Comparison of ENCODE assay signal across 18 cellular contexts in genomic region chr19:34208485-34208884, GRCh38. TPM values are rescaled to one million over a fixed set of nuclear protein-coding genes. Genes with fewer than 3 reads are reported as not detected.
DNase-seq lines count a peak whose midpoint lies in the region; ATAC-seq and TF ChIP-seq lines count a peak whose summit lies in the region.
"Had no signal": no experiment of that assay in that cellular context is flagged by ENCODE, and none has a peak within 500 bp of the region (broad histone marks: within the 10 kb centered on the region; RNA-seq: fewer than 3 reads in every experiment).

No MANE protein-coding gene starts in this region.

- peaks cover 4 to 24% (median 10%) of the 10 kb centered on the region in 5 donors for H3K36me3 Mint-ChIP-seq in naive thymus-derived CD4-positive, alpha-beta T cell

- H3K4me3 ChIP-seq in cardiac muscle cell = no peak overlapping the region
- H3K4me3 ChIP-seq in right atrium auricular region = no peak overlapping the region
- H3K4me3 ChIP-seq in HEK293 (ENCODE audit: low read depth, low read length) = no peak overlapping the region
- no peak overlapping the region for H3K4me3 ChIP-seq in naive thymus-derived CD4-positive, alpha-beta T cell (ENCODE audit: low read length)
- H3K4me3 ChIP-seq: GM23248 had no signal

- no peak for TF ChIP-seq CTCF in cardiac muscle cell (IDR thresholded peaks at IDR 0.05; ENCODE audit: low read depth, low read length)
- no peak for TF ChIP-seq CTCF in right atrium auricular region (IDR thresholded peaks at IDR 0.05)
- TF ChIP-seq CTCF in HEK293 (tag by site-specific recombination; IDR thresholded peaks at IDR 0.05) = no peak
- no peak for TF ChIP-seq CTCF in RWPE1 (conservative IDR thresholded peaks at IDR 0.05; ENCODE audit: low read depth)

- H3K36me3 ChIP-seq in cardiac muscle cell (peaks cover 62% of the 10 kb centered on the region), right atrium auricular region (peaks cover 53% of the 10 kb centered on the region), HEK293 (ENCODE audit: control insufficient read depth in 2 of 2, insufficient read depth in 1 of 2, low read length in 2 of 2) (peaks cover 67 to 96% of the 10 kb centered on the region in 2 experiments)
- peaks cover 0 to 34% (median 5%) of the 10 kb centered on the region in 3 experiments for H3K36me3 ChIP-seq in naive thymus-derived CD4-positive, alpha-beta T cell (ENCODE audit: control insufficient read depth in 2 of 3, insufficient read depth in 3 of 3, low read length in 3 of 3)

- H3K27ac ChIP-seq in cardiac muscle cell (peak overlapping the region; percentile 14), right atrium auricular region (no peak overlapping the region), HEK293 (ENCODE audit: extremely low read depth, low read depth, low read length) (no peak overlapping the region), RWPE1 (no peak overlapping the region)
- H3K27ac ChIP-seq in naive thymus-derived CD4-positive, alpha-beta T cell (ENCODE audit: low read depth, low read length) = no peak overlapping the region
- H3K27ac ChIP-seq: 22Rv1, GM23248 had no signal

- no peak for DNase-seq in cardiac muscle cell (ENCODE audit: low read depth in 1 of 2, low spot score in 1 of 2)
- no peak for DNase-seq in right atrium auricular region (ENCODE audit: low spot score)
- DNase-seq in naive thymus-derived CD4-positive, alpha-beta T cell = no peak
- no peak for DNase-seq in superior temporal gyrus (ENCODE audit: extremely low spot score)
- DNase-seq in NCI-H524 (lab: John Stamatoyannopoulos, UW) = no peak
- no peak for DNase-seq in RWPE1 (ENCODE audit: low spot score)
- DNase-seq: ACHN; AML-193; C1 segment of cervical spinal cord; Caco-2; CD8-positive, alpha-beta T cell; DMS153; DND-41; GM23248; H7; HCEC 1CT had no signal

- POLR2A ChIA-PET in HEK293 (lab: Yijun Ruan, JAX) (interaction anchor here (0.5 kb wide), 1 partner anchor 16 kb away, joined by 3 read pairs; no protein-coding TSS in a partner anchor), RWPE1 (lab: Yijun Ruan, JAX; ENCODE audit: low non-redundant PET) (no interaction called here)
- POLR2A ChIA-PET in naive thymus-derived CD4-positive, alpha-beta T cell (lab: Charles Lee) = interaction anchor here (1.5 kb wide), 1 partner anchor 9 kb away, joined by 4 read pairs; no protein-coding TSS in a partner anchor

- H3K9me3 ChIP-seq in cardiac muscle cell (ENCODE audit: low read depth) (no peaks in the 10 kb centered on the region), right atrium auricular region (no peaks in the 10 kb centered on the region), HEK293 (ENCODE audit: control insufficient read depth, insufficient read depth, low read depth, low read length) (no peaks in the 10 kb centered on the region)
- no peaks in the 10 kb centered on the region for H3K9me3 ChIP-seq in naive thymus-derived CD4-positive, alpha-beta T cell (ENCODE audit: control insufficient read depth in 2 of 3, low read length in 3 of 3)
- H3K9me3 ChIP-seq: Caco-2 had no signal

- H3K4me1 ChIP-seq in cardiac muscle cell (ENCODE audit: low read depth) (no peaks in the 10 kb centered on the region), right atrium auricular region (no peaks in the 10 kb centered on the region), HEK293 (ENCODE audit: control insufficient read depth, insufficient read depth, low read length) (peaks cover 7% of the 10 kb centered on the region)
- H3K4me1 ChIP-seq in naive thymus-derived CD4-positive, alpha-beta T cell (ENCODE audit: control insufficient read depth in 2 of 2, insufficient read depth in 2 of 2, low read length in 2 of 2) = no peaks in the 10 kb centered on the region

- H3K27me3 Mint-ChIP-seq in naive thymus-derived CD4-positive, alpha-beta T cell = no peaks in the 10 kb centered on the region

- H3K4me3 Mint-ChIP-seq in naive thymus-derived CD4-positive, alpha-beta T cell = no peak overlapping the region
- H3K4me3 Mint-ChIP-seq: CD8-positive, alpha-beta T cell had no signal

- no peaks in the 10 kb centered on the region for H3K9me3 Mint-ChIP-seq in naive thymus-derived CD4-positive, alpha-beta T cell
- H3K9me3 Mint-ChIP-seq: CD8-positive, alpha-beta T cell had no signal

- no peak for ATAC-seq in naive thymus-derived CD4-positive, alpha-beta T cell
- ATAC-seq: CD8-positive, alpha-beta T cell had no signal

- intact Hi-C loops in naive thymus-derived CD4-positive, alpha-beta T cell (cut with micrococcal nuclease) = no loop called here

- H3K4me1 Mint-ChIP-seq in naive thymus-derived CD4-positive, alpha-beta T cell = peaks cover 0 to 40% (median 23%) of the 10 kb centered on the region in 7 donors

- H3K27me3 ChIP-seq in cardiac muscle cell (no peaks in the 10 kb centered on the region), right atrium auricular region (no peaks in the 10 kb centered on the region)
- H3K27me3 ChIP-seq in naive thymus-derived CD4-positive, alpha-beta T cell (ENCODE audit: control insufficient read depth in 2 of 2, insufficient read depth in 2 of 2, low read length in 2 of 2) = no peaks in the 10 kb centered on the region

- peak overlapping the region in 5 of 9 donors; percentile 32 to 71 (median 51) for H3K27ac Mint-ChIP-seq in naive thymus-derived CD4-positive, alpha-beta T cell
- H3K27ac Mint-ChIP-seq: CD8-positive, alpha-beta T cell had no signal

- CTCF ChIA-PET in HEK293 (lab: Yijun Ruan, JAX) (interaction anchor here (0.7 to 2.3 kb wide), 6 partner anchors 11 to 431 kb away, joined by 3 to 15 read pairs (median 6); no protein-coding TSS in a partner anchor), RWPE1 (lab: Yijun Ruan, JAX) (interaction anchor here (0.6 kb wide), 1 partner anchor 12 kb away, joined by 3 read pairs; no protein-coding TSS in a partner anchor)
- CTCF ChIA-PET in naive thymus-derived CD4-positive, alpha-beta T cell (lab: Charles Lee) = no interaction called here

TF ChIP-seq in HEK293, 187 proteins besides CTCF, POLR2A, EP300 and RAD21:
- TF ChIP-seq ZNF677 (tag by site-specific recombination; IDR thresholded peaks at IDR 0.05) (no peak), SCRT1 (tag by site-specific recombination; IDR thresholded peaks at IDR 0.05; ENCODE audit: borderline replicate concordance) (no peak), FEZF1 (tag by site-specific recombination; IDR thresholded peaks at IDR 0.05) (no peak), SP2 (tag by site-specific recombination; IDR thresholded peaks at IDR 0.05) (no peak), PRDM10 (tag by site-specific recombination; IDR thresholded peaks at IDR 0.05) (0 out of 2 replicates have a peak, but pooled peaks have one; percentile 22), ZNF513 (tag by site-specific recombination; IDR thresholded peaks at IDR 0.05) (no peak), KLF10 (tag by site-specific recombination; IDR thresholded peaks at IDR 0.05) (0 out of 2 replicates have a peak, but pooled peaks have one; percentile 8), ZNF311 (tag by site-specific recombination; IDR thresholded peaks at IDR 0.05; ENCODE audit: borderline replicate concordance) (no peak)

RNA-seq across cellular contexts. Expression of gene LSM14A, which starts 36.2 kb away (rescaled TPM):
- total RNA-seq in cardiac muscle cell (115 and 203 TPM in 2 replicates), right atrium auricular region (10 to 100 TPM; 60.3 to 80.2 TPM)
- 88.5 and 133 TPM in 2 replicates for polyA plus RNA-seq in cardiac muscle cell
- 100 to 1,000 TPM; 124 to 189 (median 166) TPM for total RNA-seq in naive thymus-derived CD4-positive, alpha-beta T cell
- polyA plus RNA-seq in naive thymus-derived CD4-positive, alpha-beta T cell = 100 to 1,000 TPM; 171 to 174 TPM

RNA-seq across cellular contexts. Expression of gene GARRE1, which starts 45.9 kb away (rescaled TPM):
- total RNA-seq in cardiac muscle cell (21.6 and 28.6 TPM in 2 replicates), right atrium auricular region (10 to 100 TPM; 25.5 to 28.0 TPM)
- polyA plus RNA-seq in cardiac muscle cell = 7.9 and 15.1 TPM in 2 replicates
- 10 to 100 TPM; 11.7 to 57.2 (median 38.0) TPM for total RNA-seq in naive thymus-derived CD4-positive, alpha-beta T cell
- 1 to 10 TPM; 5.3 to 9.0 TPM for polyA plus RNA-seq in naive thymus-derived CD4-positive, alpha-beta T cell
